In genomic region chr15:40591310-40591845, GRCh38 we compare ENCODE assay signal across 17 cellular contexts. TPM values are rescaled to one million over a fixed set of nuclear protein-coding genes. Genes with fewer than 3 reads are reported as not detected.
DNase-seq lines count a peak whose midpoint lies in the region; ATAC-seq, FAIRE-seq and TF ChIP-seq lines count a peak whose summit lies in the region.
"Had no signal": no experiment of that assay in that cellular context is flagged by ENCODE, and none has a peak within 500 bp of the region (broad histone marks: within the 10 kb centered on the region; RNA-seq: fewer than 3 reads in every experiment).

No MANE protein-coding gene starts in this region.

- H4K20me1 ChIP-seq in HepG2 (ENCODE audit: insufficient read depth, low read length) (no peaks in the 10 kb centered on the region), hepatocyte (ENCODE audit: insufficient read depth, poor library complexity, severe bottlenecking) (no peaks in the 10 kb centered on the region), PC-3 (ENCODE audit: low read length) (no peaks in the 10 kb centered on the region), Karpas-422 (ENCODE audit: insufficient read depth, low read depth, low read length) (no peaks in the 10 kb centered on the region)

- peak overlapping the region; percentile 92 for H3K27ac Mint-ChIP-seq in type B pancreatic cell
- H3K27ac Mint-ChIP-seq: stimulated activated memory B cell treated with anti-CD40 and anti-IgM and Interleukin-4, amounts not matched to agents 10 μg/mL and 1 μg/mL and 100 μg/mL, for 72 hours had no signal

- POLR2A ChIA-PET in HepG2 (lab: Yijun Ruan, JAX) (interaction anchor here (0.5 to 2.0 kb wide), 6 partner anchors 10 to 525 kb away, joined by 3 to 7 read pairs (median 5); partner anchors contain the start of genes CCDC32, INO80, RAD51 and RPUSD2), PC-3 (lab: Charles Lee; ENCODE audit: unreplicated experiment) (no interaction called here)

- TF ChIP-seq EP300 in HepG2 (IDR thresholded peaks at IDR 0.05; ENCODE audit: low read depth in 2 of 2, low read length in 2 of 2): no peak
- no peak for TF ChIP-seq EP300 in HepG2 (CRISPR knock-in tag; IDR thresholded peaks at IDR 0.05; ENCODE audit: borderline replicate concordance)

- peaks cover 6% of the 10 kb centered on the region for H3K27me3 Mint-ChIP-seq in type B pancreatic cell
- H3K27me3 Mint-ChIP-seq: effector memory CD8-positive, alpha-beta T cell; stimulated activated memory B cell treated with anti-CD40 and anti-IgM and Interleukin-4, amounts not matched to agents 10 μg/mL and 1 μg/mL and 100 μg/mL, for 72 hours had no signal

- in situ Hi-C loops in HepG2 (cut with HindIII; ENCODE audit: extremely low pct_ligation_motif_present, low pct_unique_long_range_greater_than_20kb): no loop called here

- H3K9me3 Mint-ChIP-seq in type B pancreatic cell: no peaks in the 10 kb centered on the region
- H3K9me3 Mint-ChIP-seq: effector memory CD8-positive, alpha-beta T cell; stimulated activated memory B cell treated with anti-CD40 and anti-IgM and Interleukin-4, amounts not matched to agents 10 μg/mL and 1 μg/mL and 100 μg/mL, for 72 hours; T-cell had no signal

- H3K27me3 ChIP-seq in HepG2 (ENCODE audit: control insufficient read depth in 1 of 2, insufficient read depth in 2 of 2, low read length in 2 of 2) (no peaks in the 10 kb centered on the region; a peak in 1 of 5 replicates), right lobe of liver (no peaks in the 10 kb centered on the region), hepatocyte (peaks cover 3% of the 10 kb centered on the region), PC-3 (ENCODE audit: low read length) (no peaks in the 10 kb centered on the region), Karpas-422 (ENCODE audit: low read length) (no peaks in the 10 kb centered on the region)

- FAIRE-seq in HepG2 (lab: Jason Lieb, UNC): no peak
- FAIRE-seq: G401.6, GM12878 had no signal

- peak overlapping the region; percentile 93 for H3K4me2 ChIP-seq in HepG2 (ENCODE audit: low read depth, low read length)
- H3K4me2 ChIP-seq in hepatocyte: peak overlapping the region; percentile 69
- H3K4me2 ChIP-seq in PC-3 (ENCODE audit: low read length): no peak overlapping the region
- no peak overlapping the region for H3K4me2 ChIP-seq in Karpas-422 (ENCODE audit: low read depth, low read length, poor library complexity, severe bottlenecking)

- no peaks in the 10 kb centered on the region for H3K9me3 ChIP-seq in HepG2 (ENCODE audit: low read length)
- no peaks in the 10 kb centered on the region for H3K9me3 ChIP-seq in right lobe of liver
- no peaks in the 10 kb centered on the region for H3K9me3 ChIP-seq in hepatocyte (ENCODE audit: low read depth)
- no peaks in the 10 kb centered on the region for H3K9me3 ChIP-seq in PC-3 (ENCODE audit: low read length)
- no peaks in the 10 kb centered on the region for H3K9me3 ChIP-seq in Karpas-422 (ENCODE audit: low read length)

- peak overlapping the region; percentile 76 for H3K4me3 Mint-ChIP-seq in type B pancreatic cell
- H3K4me3 Mint-ChIP-seq: stimulated activated memory B cell treated with anti-CD40 and anti-IgM and Interleukin-4, amounts not matched to agents 10 μg/mL and 1 μg/mL and 100 μg/mL, for 72 hours had no signal

- TF ChIP-seq RAD21 in HepG2 (CRISPR knock-in tag; IDR thresholded peaks at IDR 0.05): no peak

- BruUV-seq in HepG2 (replicated peaks; lab: Mats Ljungman, UMichigan): no TSS peak
- no TSS peak for BruUV-seq in PC-3 (replicated peaks; lab: Mats Ljungman, UMichigan)

- H3K36me3 ChIP-seq in HepG2 (replicated peaks in 1 of 2; ENCODE audit: control insufficient read depth in 1 of 2, insufficient read depth in 2 of 2, low read length in 2 of 2) (no peaks in the 10 kb centered on the region), right lobe of liver (no peaks in the 10 kb centered on the region), hepatocyte (replicated peaks; ENCODE audit: insufficient read depth, low read depth) (no peaks in the 10 kb centered on the region), PC-3 (ENCODE audit: low read depth, low read length) (no peaks in the 10 kb centered on the region), Karpas-422 (ENCODE audit: insufficient read depth, low read length) (no peaks in the 10 kb centered on the region)

- H3F3A ChIP-seq in PC-3 (ENCODE audit: low read length, unreplicated experiment): no peaks in the 10 kb centered on the region

- H3K4me1 Mint-ChIP-seq in type B pancreatic cell (ENCODE audit: unreplicated experiment): peaks cover 19% of the 10 kb centered on the region

- H3K9ac ChIP-seq in HepG2 (ENCODE audit: insufficient read depth, low read depth, low read length): peak overlapping the region; percentile 24
- no peak overlapping the region for H3K9ac ChIP-seq in PC-3 (ENCODE audit: low read length)
- no peak overlapping the region for H3K9ac ChIP-seq in Karpas-422 (ENCODE audit: low read length)

- under 1% methylated on average over 10 of the region's 10 CpGs for WGBS in HepG2 (ENCODE audit: low lambda C conversion rate)
- WGBS in right lobe of liver (ENCODE audit: insufficient coverage, low coverage, low lambda C conversion rate, missing lambda C conversion rate): 73% methylated on average over 10 of the region's 10 CpGs
- WGBS in hepatocyte (ENCODE audit: low lambda C conversion rate, missing lambda C conversion rate): 53% methylated on average over 10 of the region's 10 CpGs

- peaks cover 31% of the 10 kb centered on the region for H3K4me1 ChIP-seq in HepG2 (ENCODE audit: insufficient read depth, low read length)
- H3K4me1 ChIP-seq in right lobe of liver: peaks cover 0 to 9% (median 3%) of the 10 kb centered on the region in 4 donors
- peaks cover 6% of the 10 kb centered on the region for H3K4me1 ChIP-seq in hepatocyte (ENCODE audit: insufficient read depth)
- H3K4me1 ChIP-seq in PC-3 (ENCODE audit: insufficient read depth, low read length): peaks cover 8% of the 10 kb centered on the region; the same call in 1 of the 2 replicates
- peaks cover 37% of the 10 kb centered on the region for H3K4me1 ChIP-seq in Karpas-422 (ENCODE audit: low read length)

- H3K79me2 ChIP-seq in HepG2 (ENCODE audit: insufficient read depth, low read length) (peaks cover 18% of the 10 kb centered on the region), hepatocyte (peaks cover 12% of the 10 kb centered on the region), PC-3 (ENCODE audit: low read length) (peaks cover 23% of the 10 kb centered on the region), Karpas-422 (ENCODE audit: low read length) (peaks cover 22% of the 10 kb centered on the region)

- no peak for TF ChIP-seq POLR2A in HepG2 (IDR thresholded peaks at IDR 0.05; ENCODE audit: insufficient read depth in 1 of 2, low read depth in 2 of 2, low read length in 2 of 2)
- TF ChIP-seq POLR2A in right lobe of liver (IDR thresholded peaks at IDR 0.05): no peak

- H3K9me2 ChIP-seq in hepatocyte (replicated peaks; ENCODE audit: insufficient read depth) (no peaks in the 10 kb centered on the region), PC-3 (replicated peaks; ENCODE audit: low read length) (no peaks in the 10 kb centered on the region), Karpas-422 (replicated peaks; ENCODE audit: insufficient read depth, low read length) (no peaks in the 10 kb centered on the region)

- DNase-seq in HepG2 (ENCODE audit: low spot score): peak; percentile 35
- no peak for DNase-seq in right lobe of liver
- peak; percentile 13 for DNase-seq in NCI-H2227 treated with DMSO at 0.1 percent for 48 hours (lab: John Stamatoyannopoulos, UW)
- DNase-seq in hepatocyte (ENCODE audit: low spot score): peak; percentile 23
- DNase-seq in type B pancreatic cell (ENCODE audit: extremely low spot score, unreplicated experiment): no peak
- DNase-seq in PC-3: no peak
- no peak for DNase-seq in Karpas-422
- DNase-seq: effector memory CD8-positive, alpha-beta T cell; left cardiac atrium; NCI-H146; NCI-H524 treated with DMSO at 0.1 percent for 48 hours; T-cell had no signal

- intact Hi-C loops in HepG2 (cut with micrococcal nuclease; ENCODE audit: unreplicated experiment) (loop anchor here (10.0 kb wide), 2 partner anchors 103 to 163 kb away; partner anchors contain the start of genes RAD51 and RMDN3), right lobe of liver (cut with DNase I) (no loop called here), PC-3 (cut with micrococcal nuclease) (loop anchor here (5.0 to 10.0 kb wide), 2 partner anchors 196 to 303 kb away; partner anchors contain the start of gene VPS18)

- H3K27ac ChIP-seq in HepG2 (ENCODE audit: extremely low read length, insufficient read depth, low read length): peak overlapping the region; percentile 39
- H3K27ac ChIP-seq in right lobe of liver: no peak overlapping the region
- peak overlapping the region; percentile 76 for H3K27ac ChIP-seq in hepatocyte
- H3K27ac ChIP-seq in PC-3 (ENCODE audit: low read length): no peak overlapping the region
- no peak overlapping the region for H3K27ac ChIP-seq in Karpas-422 (ENCODE audit: low read length)
- H3K27ac ChIP-seq: VCaP had no signal

- H2AFZ ChIP-seq in HepG2 (ENCODE audit: low read length): peak overlapping the region; percentile 88
- H2AFZ ChIP-seq in hepatocyte: peak overlapping the region; percentile 47
- no peak overlapping the region for H2AFZ ChIP-seq in PC-3 (ENCODE audit: low read length)
- H2AFZ ChIP-seq in Karpas-422 (ENCODE audit: low read length): no peak overlapping the region

- ATAC-seq in HepG2 (peak; percentile 26), right lobe of liver (no peak), HG03139 (IDR thresholded peaks at IDR 0.05; ENCODE audit: unreplicated experiment) (no peak), PC-3 (no peak)
- ATAC-seq: effector memory CD8-positive, alpha-beta T cell; GM12878; left cardiac atrium; stimulated activated memory B cell treated with anti-CD40 and anti-IgM and Interleukin-4, amounts not matched to agents 10 μg/mL and 1 μg/mL and 100 μg/mL, for 72 hours; T-cell had no signal

- TF ChIP-seq CTCF in HepG2 (CRISPR knock-in tag; IDR thresholded peaks at IDR 0.05) (no peak), right lobe of liver (IDR thresholded peaks at IDR 0.05) (no peak), hepatocyte (IDR thresholded peaks at IDR 0.05; ENCODE audit: poor library complexity) (no peak), type B pancreatic cell (conservative IDR thresholded peaks at IDR 0.05) (no peak), PC-3 (conservative IDR thresholded peaks at IDR 0.05; ENCODE audit: low read depth, low read length) (no peak)

- H3K4me3 ChIP-seq in HepG2 (replicated peaks in 1 of 3; ENCODE audit: insufficient read depth in 1 of 3, low read depth in 2 of 3, low read length in 3 of 3): peak overlapping the region; percentile 60 to 77 (median 74)
- no peak overlapping the region for H3K4me3 ChIP-seq in right lobe of liver
- no peak overlapping the region for H3K4me3 ChIP-seq in hepatocyte
- H3K4me3 ChIP-seq in PC-3 (ENCODE audit: low read length): no peak overlapping the region
- no peak overlapping the region for H3K4me3 ChIP-seq in Karpas-422 (ENCODE audit: low read length)
- H3K4me3 ChIP-seq: GM12878 had no signal

- no peaks in the 10 kb centered on the region for H3K36me3 Mint-ChIP-seq in type B pancreatic cell
- H3K36me3 Mint-ChIP-seq: stimulated activated memory B cell treated with anti-CD40 and anti-IgM and Interleukin-4, amounts not matched to agents 10 μg/mL and 1 μg/mL and 100 μg/mL, for 72 hours; T-cell had no signal

- CTCF ChIA-PET in HepG2 (lab: Yijun Ruan, JAX; ENCODE audit: low intra/inter-chr PET ratio, low total read pairs) (no interaction called here), PC-3 (lab: Charles Lee) (interaction anchor here (0.7 kb wide), 1 partner anchor 53 kb away, joined by 19 read pairs; no protein-coding TSS in a partner anchor)

RNA-seq across cellular contexts. Expression of gene KNL1, which starts 2.7 kb away (rescaled TPM):
- 21.4 and 34.5 TPM in 2 replicates for total RNA-seq in HepG2 (2016; rRNA removed; fragmentation: Illumina TruSeq; extraction: Trizol)
- total RNA-seq in HepG2 (2016; cell fraction: cytosol; rRNA removed; fragmentation: Illumina TruSeq; extraction: Trizol; ENCODE audit: low read depth): 3.5 and 3.7 TPM in 2 replicates
- total RNA-seq in HepG2 (2016; cell fraction: insoluble cytoplasmic fraction; rRNA removed; fragmentation: Illumina TruSeq; extraction: Trizol): 20.6 and 35.0 TPM in 2 replicates
- total RNA-seq in HepG2 (2016; cell fraction: membrane; rRNA removed; fragmentation: Illumina TruSeq; extraction: Trizol): 4.5 and 7.0 TPM in 2 replicates
- total RNA-seq in HepG2 (2016; cell fraction: nucleus; rRNA removed; fragmentation: Illumina TruSeq; extraction: Trizol): 32.4 and 33.6 TPM in 2 replicates
- 6.1 and 8.0 TPM in 2 replicates for polyA plus RNA-seq in HepG2 (2011; rRNA removed)
- 2.0 and 3.8 TPM in 2 replicates for polyA plus RNA-seq in HepG2 (2011; cell fraction: cytosol; rRNA removed)
- 3.9 and 5.0 TPM in 2 replicates for polyA plus RNA-seq in HepG2 (2011; cell fraction: nucleus; rRNA removed)
- polyA plus RNA-seq in HepG2 (2012): 9.1 and 16.9 TPM in 2 replicates
- 1.1 and 1.3 TPM in 2 replicates for polyA plus RNA-seq in HepG2 (2016; cell fraction: cytosol; fragmentation: Illumina TruSeq; extraction: Trizol; ENCODE audit: low read depth)
- 17.5 and 17.9 TPM in 2 replicates for polyA plus RNA-seq in HepG2 (2016; cell fraction: insoluble cytoplasmic fraction; fragmentation: Illumina TruSeq; extraction: Trizol; ENCODE audit: low read depth)
- polyA plus RNA-seq in HepG2 (2016; cell fraction: membrane; fragmentation: Illumina TruSeq; extraction: Trizol; ENCODE audit: low read depth): 2.7 and 3.5 TPM in 2 replicates
- 28.1 and 29.9 TPM in 2 replicates for polyA plus RNA-seq in HepG2 (2016; cell fraction: nucleus; fragmentation: Illumina TruSeq; extraction: Trizol; ENCODE audit: insufficient read depth, low read depth)
- polyA minus RNA-seq in HepG2 (2011; rRNA and poly(A)+ RNA removed; ENCODE audit: low replicate concordance): 3.9 and 18.6 TPM in 2 replicates
- 9.1 and 12.3 TPM in 2 replicates for polyA minus RNA-seq in HepG2 (2011; cell fraction: cytosol; rRNA and poly(A)+ RNA removed)
- 28.5 and 29.7 TPM in 2 replicates for polyA minus RNA-seq in HepG2 (2011; cell fraction: nucleus; rRNA and poly(A)+ RNA removed)
- total RNA-seq in right lobe of liver: 1 to 10 TPM; 1.6 to 9.6 (median 3.6) TPM
- total RNA-seq in hepatocyte: 10.0 and 15.7 TPM in 2 replicates
- 2.9 and 3.0 TPM in 2 replicates for polyA plus RNA-seq in hepatocyte
- total RNA-seq in type B pancreatic cell (ENCODE audit: low replicate concordance): 7.6 and 21.4 TPM in 2 replicates
- 33.5 and 33.8 TPM in 2 replicates for total RNA-seq in PC-3 (2014; rRNA removed)
- total RNA-seq in Karpas-422 (2014; rRNA removed; shearing (Covaris generic); ENCODE audit: low replicate concordance): 17.4 and 25.8 TPM in 2 replicates

RNA-seq across cellular contexts. Expression of gene RPUSD2, which starts 22.3 kb away (rescaled TPM):
- total RNA-seq in HepG2 (2016; rRNA removed; fragmentation: Illumina TruSeq; extraction: Trizol) (14.5 and 18.8 TPM in 2 replicates), right lobe of liver (1 to 10 TPM; 4.7 to 7.4 (median 6.1) TPM), hepatocyte (7.1 and 11.5 TPM in 2 replicates), type B pancreatic cell (ENCODE audit: low replicate concordance) (16.2 and 18.0 TPM in 2 replicates), PC-3 (2014; rRNA removed) (22.2 and 24.4 TPM in 2 replicates)
- 2.9 and 3.0 TPM in 2 replicates for total RNA-seq in HepG2 (2016; cell fraction: cytosol; rRNA removed; fragmentation: Illumina TruSeq; extraction: Trizol; ENCODE audit: low read depth)
- 15.5 and 15.8 TPM in 2 replicates for total RNA-seq in HepG2 (2016; cell fraction: insoluble cytoplasmic fraction; rRNA removed; fragmentation: Illumina TruSeq; extraction: Trizol)
- 4.9 and 5.5 TPM in 2 replicates for total RNA-seq in HepG2 (2016; cell fraction: membrane; rRNA removed; fragmentation: Illumina TruSeq; extraction: Trizol)
- 7.0 and 7.2 TPM in 2 replicates for total RNA-seq in HepG2 (2016; cell fraction: nucleus; rRNA removed; fragmentation: Illumina TruSeq; extraction: Trizol)
- polyA plus RNA-seq in HepG2 (2011; rRNA removed) (8.6 and 9.8 TPM in 2 replicates), hepatocyte (8.6 and 13.4 TPM in 2 replicates)
- 8.2 and 9.4 TPM in 2 replicates for polyA plus RNA-seq in HepG2 (2011; cell fraction: cytosol; rRNA removed)
- polyA plus RNA-seq in HepG2 (2011; cell fraction: nucleus; rRNA removed): 3.9 and 4.4 TPM in 2 replicates
- 5.9 and 6.6 TPM in 2 replicates for polyA plus RNA-seq in HepG2 (2012)
- 2.0 and 2.8 TPM in 2 replicates for polyA plus RNA-seq in HepG2 (2016; cell fraction: cytosol; fragmentation: Illumina TruSeq; extraction: Trizol; ENCODE audit: low read depth)
- polyA plus RNA-seq in HepG2 (2016; cell fraction: insoluble cytoplasmic fraction; fragmentation: Illumina TruSeq; extraction: Trizol; ENCODE audit: low read depth): 16.4 and 19.6 TPM in 2 replicates
- 2.8 TPM in 2 replicates for polyA plus RNA-seq in HepG2 (2016; cell fraction: membrane; fragmentation: Illumina TruSeq; extraction: Trizol; ENCODE audit: low read depth)
- polyA plus RNA-seq in HepG2 (2016; cell fraction: nucleus; fragmentation: Illumina TruSeq; extraction: Trizol; ENCODE audit: insufficient read depth, low read depth): 10.3 and 12.6 TPM in 2 replicates
- 17.0 and 44.9 TPM in 2 replicates for polyA minus RNA-seq in HepG2 (2011; rRNA and poly(A)+ RNA removed; ENCODE audit: low replicate concordance)
- polyA minus RNA-seq in HepG2 (2011; cell fraction: cytosol; rRNA and poly(A)+ RNA removed): 4.4 and 6.0 TPM in 2 replicates
- polyA minus RNA-seq in HepG2 (2011; cell fraction: nucleus; rRNA and poly(A)+ RNA removed): 5.8 and 6.1 TPM in 2 replicates
- total RNA-seq in Karpas-422 (2014; rRNA removed; shearing (Covaris generic); ENCODE audit: low replicate concordance): 13.6 and 33.0 TPM in 2 replicates

RNA-seq across cellular contexts. Expression of gene CCDC32, which starts 26.5 kb away (rescaled TPM):
- 23.2 and 26.3 TPM in 2 replicates for total RNA-seq in HepG2 (2016; rRNA removed; fragmentation: Illumina TruSeq; extraction: Trizol)
- total RNA-seq in HepG2 (2016; cell fraction: cytosol; rRNA removed; fragmentation: Illumina TruSeq; extraction: Trizol; ENCODE audit: low read depth): 3.1 and 3.3 TPM in 2 replicates
- 20.5 and 28.7 TPM in 2 replicates for total RNA-seq in HepG2 (2016; cell fraction: insoluble cytoplasmic fraction; rRNA removed; fragmentation: Illumina TruSeq; extraction: Trizol)
- total RNA-seq in HepG2 (2016; cell fraction: membrane; rRNA removed; fragmentation: Illumina TruSeq; extraction: Trizol): 5.6 and 8.7 TPM in 2 replicates
- total RNA-seq in HepG2 (2016; cell fraction: nucleus; rRNA removed; fragmentation: Illumina TruSeq; extraction: Trizol): 13.2 and 14.8 TPM in 2 replicates
- polyA plus RNA-seq in HepG2 (2011; rRNA removed): 6.6 and 10.8 TPM in 2 replicates
- polyA plus RNA-seq in HepG2 (2011; cell fraction: cytosol; rRNA removed): 14.2 and 21.1 TPM in 2 replicates
- 2.8 and 8.6 TPM in 2 replicates for polyA plus RNA-seq in HepG2 (2011; cell fraction: nucleus; rRNA removed)
- 11.8 and 14.4 TPM in 2 replicates for polyA plus RNA-seq in HepG2 (2012)
- polyA plus RNA-seq in HepG2 (2016; cell fraction: cytosol; fragmentation: Illumina TruSeq; extraction: Trizol; ENCODE audit: low read depth): 1.9 and 2.4 TPM in 2 replicates
- 24.5 and 29.8 TPM in 2 replicates for polyA plus RNA-seq in HepG2 (2016; cell fraction: insoluble cytoplasmic fraction; fragmentation: Illumina TruSeq; extraction: Trizol; ENCODE audit: low read depth)
- 3.8 and 4.4 TPM in 2 replicates for polyA plus RNA-seq in HepG2 (2016; cell fraction: membrane; fragmentation: Illumina TruSeq; extraction: Trizol; ENCODE audit: low read depth)
- polyA plus RNA-seq in HepG2 (2016; cell fraction: nucleus; fragmentation: Illumina TruSeq; extraction: Trizol; ENCODE audit: insufficient read depth, low read depth): 13.5 and 15.0 TPM in 2 replicates
- 6.2 and 20.2 TPM in 2 replicates for polyA minus RNA-seq in HepG2 (2011; rRNA and poly(A)+ RNA removed; ENCODE audit: low replicate concordance)
- polyA minus RNA-seq in HepG2 (2011; cell fraction: cytosol; rRNA and poly(A)+ RNA removed): 2.2 and 3.0 TPM in 2 replicates
- 11.7 and 16.2 TPM in 2 replicates for polyA minus RNA-seq in HepG2 (2011; cell fraction: nucleus; rRNA and poly(A)+ RNA removed)
- total RNA-seq in right lobe of liver: 10 to 100 TPM in 3 of 6 experiments, 1 to 10 TPM in 3; 6.4 to 12.3 (median 9.9) TPM
- 25.7 and 50.8 TPM in 2 replicates for total RNA-seq in hepatocyte
- 15.1 and 30.9 TPM in 2 replicates for polyA plus RNA-seq in hepatocyte
- 18.4 and 21.0 TPM in 2 replicates for total RNA-seq in type B pancreatic cell (ENCODE audit: low replicate concordance)
- 16.1 and 19.9 TPM in 2 replicates for total RNA-seq in PC-3 (2014; rRNA removed)
- total RNA-seq in Karpas-422 (2014; rRNA removed; shearing (Covaris generic); ENCODE audit: low replicate concordance): 21.8 and 25.3 TPM in 2 replicates

Comparison
In these comparisons a context has a peak if more than half of its experiments do, and no peak if none do; other contexts are left out.
1. DNase-seq: peak in HepG2 (single experiment), NCI-H2227 treated with DMSO at 0.1 percent for 48 hours (single experiment) and hepatocyte (single experiment); none in right lobe of liver (0 of 3), type B pancreatic cell (single experiment), PC-3 (single experiment) and Karpas-422 (single experiment).
2. H3K27ac ChIP-seq: peak in HepG2 (single experiment) and hepatocyte (single experiment); none in right lobe of liver (0 of 3), PC-3 (single experiment) and Karpas-422 (single experiment).
3. H3K4me3 ChIP-seq: peak in HepG2 (3 of 3); none in right lobe of liver (0 of 3), hepatocyte (single experiment), PC-3 (single experiment) and Karpas-422 (single experiment).
4. intact Hi-C loops: an anchor here in HepG2 (10.0 kb wide) and PC-3 (5.0 to 10.0 kb wide); none called in right lobe of liver.
5. H2AFZ ChIP-seq: peak in HepG2 (single experiment) and hepatocyte (single experiment); none in PC-3 (single experiment) and Karpas-422 (single experiment).
6. H3K4me2 ChIP-seq: peak in HepG2 (single experiment) and hepatocyte (single experiment); none in PC-3 (single experiment) and Karpas-422 (single experiment).